In genomic region chr6:20706293-20707165, GRCh38 we compare ENCODE assay signal across 10 cellular contexts.
DNase-seq lines count a peak whose midpoint lies in the region; ATAC-seq lines count a peak whose summit lies in the region.
"Had no signal": no experiment of that assay in that cellular context is flagged by ENCODE, and none has a peak within 500 bp of the region (broad histone marks: within the 10 kb centered on the region; RNA-seq: fewer than 3 reads in every experiment).

No MANE protein-coding gene starts in this region.

- H3K4me3 ChIP-seq in skeletal muscle cell (ENCODE audit: low read depth, low read length): no peak overlapping the region

- ATAC-seq in activated CD4-positive, CD25-positive, alpha-beta regulatory T cell treated with anti-CD3 and anti-CD28 coated beads, Interleukin-2, amount 50 U/mL, for 24 hours: peak; percentile 82 to 83
- ATAC-seq in GM21737 (IDR thresholded peaks at IDR 0.05; ENCODE audit: unreplicated experiment): no peak

- DNase-seq in activated CD4-positive, CD25-positive, alpha-beta regulatory T cell treated with anti-CD3 and anti-CD28 coated beads, Interleukin-2, amount 50 U/mL, for 72 hours: no peak
- peak; percentile 95 for DNase-seq in NCI-H146 (lab: John Stamatoyannopoulos, UW)
- peak; percentile 63 for DNase-seq in SW480 (ENCODE audit: low spot score)
- DNase-seq in skeletal muscle cell (ENCODE audit: low read depth): peak; percentile 48
- no peak for DNase-seq in SKM-1 treated with dmso at 0.1 percent for 144 hours (lab: John Stamatoyannopoulos, UW; ENCODE audit: unreplicated experiment)
- no peak for DNase-seq in RPMI8226
- DNase-seq: activated CD4-positive, alpha-beta T cell treated with anti-CD3 and anti-CD28 coated beads for 48 hours; occipital lobe had no signal

Comparison
In these comparisons a context has a peak if more than half of its experiments do, and no peak if none do; other contexts are left out.
1. DNase-seq: peak in NCI-H146 (single experiment), SW480 (single experiment) and skeletal muscle cell (single experiment); none in activated CD4-positive, CD25-positive, alpha-beta regulatory T cell treated with anti-CD3 and anti-CD28 coated beads, Interleukin-2, amount 50 U/mL, for 72 hours (single experiment), SKM-1 treated with dmso at 0.1 percent for 144 hours (single experiment) and RPMI8226 (single experiment).